In genomic region chr2:122663737-122664136, GRCh38 we compare ENCODE assay signal across 15 cellular contexts.
DNase-seq lines count a peak whose midpoint lies in the region; ATAC-seq, FAIRE-seq and TF ChIP-seq lines count a peak whose summit lies in the region.
"Had no signal": no experiment of that assay in that cellular context is flagged by ENCODE, and none has a peak within 500 bp of the region (broad histone marks: within the 10 kb centered on the region; RNA-seq: fewer than 3 reads in every experiment).

No MANE protein-coding gene starts in this region.

- H3K9me3 ChIP-seq in H1 (ENCODE audit: insufficient read depth in 2 of 2, low read depth in 1 of 2, low read length in 1 of 2) (no peaks in the 10 kb centered on the region), MG63 (no peaks in the 10 kb centered on the region)
- H3K9me3 ChIP-seq in naive thymus-derived CD4-positive, alpha-beta T cell (ENCODE audit: control insufficient read depth in 2 of 3, low read length in 3 of 3), result no peaks in the 10 kb centered on the region
- H3K9me3 ChIP-seq: HAP-1 had no signal

- H3K9me3 Mint-ChIP-seq in GM23338, result no peaks in the 10 kb centered on the region
- peaks cover 0 to 7% (median 0%) of the 10 kb centered on the region in 11 donors for H3K9me3 Mint-ChIP-seq in naive thymus-derived CD4-positive, alpha-beta T cell

- H3K4me3 ChIP-seq in GM23338, result no peak overlapping the region
- H3K4me3 ChIP-seq in H1 (ENCODE audit: extremely low read depth in 1 of 4, insufficient read depth in 2 of 4, low read depth in 3 of 4, low read length in 4 of 4), result no peak overlapping the region
- H3K4me3 ChIP-seq in MG63, result no peak overlapping the region
- no peak overlapping the region for H3K4me3 ChIP-seq in naive thymus-derived CD4-positive, alpha-beta T cell (ENCODE audit: low read length)
- H3K4me3 ChIP-seq: GM23248, HAP-1 had no signal

- H2BK15ac ChIP-seq in H1 (ENCODE audit: low read length), result no peak overlapping the region

- no peak overlapping the region for H4K8ac ChIP-seq in H1 (ENCODE audit: extremely low read depth, insufficient read depth, low read length)

- H3K56ac ChIP-seq in H1 (replicated peaks; ENCODE audit: insufficient read length, low read depth, low read length), result no peak overlapping the region

- H2AFZ ChIP-seq in GM23338 (peak overlapping the region; percentile 15; the same call in 1 of the 2 replicates), H1 (ENCODE audit: low read length) (no peak overlapping the region)
- H2AFZ ChIP-seq: GM23248 had no signal

- TF ChIP-seq EP300 in H1 (IDR thresholded peaks at IDR 0.05; ENCODE audit: borderline replicate concordance in 1 of 2, low read depth in 2 of 2, low read length in 2 of 2), result no peak

- no peak overlapping the region for H3K14ac ChIP-seq in H1 (ENCODE audit: insufficient read length)

- H3F3A ChIP-seq in GM23338 (replicated peaks; ENCODE audit: low read depth), result peaks cover 13% of the 10 kb centered on the region; the same call in 1 of the 2 replicates

- peaks cover 3% of the 10 kb centered on the region; the same call in 1 of the 2 replicates for H3K23me2 ChIP-seq in H1 (ENCODE audit: low read depth, low read length)

- no peaks in the 10 kb centered on the region for H3K36me3 Mint-ChIP-seq in GM23338 (ENCODE audit: low read depth)
- no peaks in the 10 kb centered on the region for H3K36me3 Mint-ChIP-seq in naive thymus-derived CD4-positive, alpha-beta T cell

- peaks cover 9% of the 10 kb centered on the region for H3K27me3 Mint-ChIP-seq in GM23338 (ENCODE audit: insufficient read depth, low read depth, poor library complexity)
- peaks cover 0 to 10% (median 5%) of the 10 kb centered on the region in 5 donors for H3K27me3 Mint-ChIP-seq in naive thymus-derived CD4-positive, alpha-beta T cell
- H3K27me3 Mint-ChIP-seq: B cell; CD4-positive, alpha-beta T cell had no signal

- no peaks in the 10 kb centered on the region for H3K79me2 ChIP-seq in GM23338 (replicated peaks; ENCODE audit: insufficient read depth)
- H3K79me2 ChIP-seq in H1 (ENCODE audit: control insufficient read depth in 1 of 2, insufficient read depth in 2 of 2, low read length in 2 of 2), result no peaks in the 10 kb centered on the region

- no peak overlapping the region for H4K5ac ChIP-seq in H1 (ENCODE audit: insufficient read length, low read depth, low read length)

- no peak overlapping the region for H2BK5ac ChIP-seq in H1 (ENCODE audit: low read depth, low read length)

- no peaks in the 10 kb centered on the region for H3K36me3 ChIP-seq in GM23338 (ENCODE audit: insufficient read depth)
- H3K36me3 ChIP-seq in H1 (ENCODE audit: control insufficient read depth in 2 of 4, insufficient read depth in 4 of 4, low read length in 3 of 4), result no peaks in the 10 kb centered on the region
- H3K36me3 ChIP-seq in MG63, result no peaks in the 10 kb centered on the region
- no peaks in the 10 kb centered on the region for H3K36me3 ChIP-seq in naive thymus-derived CD4-positive, alpha-beta T cell (ENCODE audit: control insufficient read depth in 2 of 3, insufficient read depth in 3 of 3, low read length in 3 of 3)
- H3K36me3 ChIP-seq: HAP-1 had no signal

- H3K4me3 Mint-ChIP-seq in GM23338, result no peak overlapping the region
- H3K4me3 Mint-ChIP-seq in naive thymus-derived CD4-positive, alpha-beta T cell, result no peak overlapping the region
- H3K4me3 Mint-ChIP-seq: B cell; CD4-positive, alpha-beta T cell had no signal

- no peaks in the 10 kb centered on the region for H3K79me1 ChIP-seq in H1 (ENCODE audit: low read depth, low read length)

- no peak overlapping the region for H3K9ac ChIP-seq in H1 (replicated peaks in 1 of 4; ENCODE audit: extremely low read depth in 1 of 4, low read depth in 3 of 4, low read length in 3 of 4)
- H3K9ac ChIP-seq: GM23248 had no signal

- H2BK20ac ChIP-seq in H1 (ENCODE audit: low read length), result peak overlapping the region; percentile 73; the same call in 1 of the 2 replicates

- WGBS in H1 (ENCODE audit: extremely low coverage in 1 of 2, insufficient coverage in 1 of 2, insufficient read length in 1 of 2, insufficient replicate concordance in 2 of 2, low coverage in 1 of 2, low lambda C conversion rate in 2 of 2, missing lambda C conversion rate in 1 of 2), 2 experiments, result 97% methylated on average over 4 of the region's 4 CpGs; no CpG with 5 or more reads in 1 of the 2 experiments

- H3K4me2 ChIP-seq in GM23338 (no peak overlapping the region), H1 (ENCODE audit: insufficient read depth in 1 of 2, low read depth in 2 of 2, low read length in 2 of 2) (no peak overlapping the region)

- H3K23ac ChIP-seq in H1 (ENCODE audit: insufficient read length), result no peak overlapping the region

- FAIRE-seq in H1 (lab: Jason Lieb, UNC), result no peak
- FAIRE-seq: A204.1, GM12891 had no signal

- no peaks in the 10 kb centered on the region for H3K9me2 ChIP-seq in GM23338 (ENCODE audit: insufficient read depth)

- H2AK5ac ChIP-seq in H1 (ENCODE audit: low read depth, low read length), result no peak overlapping the region

- TF ChIP-seq RAD21 in H1 (IDR thresholded peaks at IDR 0.05 in 1 of 2, conservative IDR thresholded peaks at IDR 0.05 in 1 of 2; ENCODE audit: low read depth in 2 of 2, low read length in 2 of 2), result no peak

- peaks cover 54% of the 10 kb centered on the region for H3K4me1 Mint-ChIP-seq in GM23338
- H3K4me1 Mint-ChIP-seq in naive thymus-derived CD4-positive, alpha-beta T cell, result peaks cover 0 to 3% (median 0%) of the 10 kb centered on the region in 7 donors
- H3K4me1 Mint-ChIP-seq: B cell had no signal

- H3K27ac ChIP-seq in GM23338 (ENCODE audit: low read depth) (no peak overlapping the region), H1 (ENCODE audit: low read depth, low read length) (no peak overlapping the region)
- no peak overlapping the region for H3K27ac ChIP-seq in naive thymus-derived CD4-positive, alpha-beta T cell (ENCODE audit: low read depth, low read length)
- H3K27ac ChIP-seq: GM23248, HL-60 had no signal

- POLR2A ChIA-PET in H1 (lab: Charles Lee; ENCODE audit: partially characterized antibody), result interaction anchor here (1.1 to 1.5 kb wide), 2 partner anchors 11 to 357 kb away, joined by 3 read pairs; no protein-coding TSS in a partner anchor
- POLR2A ChIA-PET in naive thymus-derived CD4-positive, alpha-beta T cell (lab: Charles Lee), result no interaction called here

- peak overlapping the region; percentile 18 for H2BK12ac ChIP-seq in H1 (ENCODE audit: low read depth, low read length)

- CTCF ChIA-PET in H1 (lab: Charles Lee; ENCODE audit: partially characterized antibody), result interaction anchor here (1.1 to 1.2 kb wide), 2 partner anchors 12 to 28 kb away, joined by 4 to 5 read pairs; no protein-coding TSS in a partner anchor
- CTCF ChIA-PET in naive thymus-derived CD4-positive, alpha-beta T cell (lab: Charles Lee), result no interaction called here

- intact Hi-C loops in Right ventricle myocardium inferior (cut with DNase I), result no loop called here
- intact Hi-C loops in naive thymus-derived CD4-positive, alpha-beta T cell (cut with micrococcal nuclease), result no loop called here

- H4K91ac ChIP-seq in H1 (replicated peaks; ENCODE audit: insufficient read length, low read length), result peak overlapping the region; percentile 8

- ATAC-seq in GM23338 (no peak), Right ventricle myocardium inferior (no peak)
- no peak for ATAC-seq in naive thymus-derived CD4-positive, alpha-beta T cell

- H3K27me3 ChIP-seq in GM23338 (ENCODE audit: insufficient read depth) (0 out of 2 replicates have a peak, but pooled peaks cover 7% of the 10 kb centered on the region), H1 (replicated peaks in 1 of 4; ENCODE audit: control insufficient read depth in 3 of 4, extremely low read depth in 1 of 4, insufficient read depth in 3 of 4, low read length in 3 of 4) (no peaks in the 10 kb centered on the region), MG63 (no peaks in the 10 kb centered on the region)
- no peaks in the 10 kb centered on the region for H3K27me3 ChIP-seq in naive thymus-derived CD4-positive, alpha-beta T cell (ENCODE audit: control insufficient read depth in 2 of 2, insufficient read depth in 2 of 2, low read length in 2 of 2)

- no peak overlapping the region for H2BK120ac ChIP-seq in H1 (replicated peaks; ENCODE audit: low read depth, low read length)

- DNase-seq in GM23338 (ENCODE audit: low spot score), result no peak
- peak; percentile 72 for DNase-seq in NCI-H1694 treated with DMSO at 0.1 percent for 48 hours (lab: John Stamatoyannopoulos, UW)
- DNase-seq in H1 (ENCODE audit: low read depth in 1 of 2, low spot score in 2 of 2), result no peak
- peak; percentile 12 for DNase-seq in retina
- no peak for DNase-seq in MG63
- DNase-seq in Right ventricle myocardium inferior (ENCODE audit: missing footprints), result no peak
- DNase-seq in naive thymus-derived CD4-positive, alpha-beta T cell, result no peak
- DNase-seq: CD4-positive, alpha-beta T cell; DMS79; GM23248 had no signal

- no peak overlapping the region for H3K4ac ChIP-seq in H1 (replicated peaks; ENCODE audit: insufficient read length, low read depth, low read length)

- H3K4me1 ChIP-seq in GM23338 (ENCODE audit: insufficient read depth) (peaks cover 42% of the 10 kb centered on the region), H1 (replicated peaks in 1 of 4; ENCODE audit: control insufficient read depth in 3 of 4, insufficient read depth in 4 of 4, low read length in 3 of 4) (peaks cover 3 to 33% (median 11%) of the 10 kb centered on the region in 4 experiments; a peak in 6 of 7 replicates)
- no peaks in the 10 kb centered on the region for H3K4me1 ChIP-seq in naive thymus-derived CD4-positive, alpha-beta T cell (ENCODE audit: control insufficient read depth in 2 of 2, insufficient read depth in 2 of 2, low read length in 2 of 2)
- H3K4me1 ChIP-seq: HAP-1 had no signal

- H4K20me1 ChIP-seq in GM23338 (replicated peaks; ENCODE audit: insufficient read depth) (no peaks in the 10 kb centered on the region), H1 (replicated peaks in 1 of 2; ENCODE audit: control insufficient read depth in 1 of 2, insufficient read depth in 2 of 2, low read length in 2 of 2) (no peaks in the 10 kb centered on the region)

- no peak overlapping the region for H3K27ac Mint-ChIP-seq in GM23338
- H3K27ac Mint-ChIP-seq in naive thymus-derived CD4-positive, alpha-beta T cell, result no peak overlapping the region
- H3K27ac Mint-ChIP-seq: B cell; CD4-positive, alpha-beta T cell had no signal

- no peak for TF ChIP-seq POLR2A in H1 (IDR thresholded peaks at IDR 0.05; ENCODE audit: control extremely low read depth in 1 of 2, low read depth in 2 of 2, low read length in 2 of 2)

- no peak for TF ChIP-seq CTCF in GM23338 (conservative IDR thresholded peaks at IDR 0.05; ENCODE audit: low read depth in 2 of 2)
- TF ChIP-seq CTCF in H1 (IDR thresholded peaks at IDR 0.05; ENCODE audit: control extremely low read depth in 1 of 3, insufficient read depth in 1 of 3, low read depth in 1 of 3, low read length in 3 of 3), result no peak

- no peak overlapping the region; the same call in 1 of the 2 replicates for H3K18ac ChIP-seq in H1 (ENCODE audit: extremely low read depth, low read length)

TF ChIP-seq in H1, 55 proteins besides CTCF, POLR2A, EP300 and RAD21 (continues in another document):
- TF ChIP-seq GTF2F1 (IDR thresholded peaks at IDR 0.05; ENCODE audit: borderline replicate concordance, low read depth, low read length), result no peak
- TF ChIP-seq KDM5A (IDR thresholded peaks at IDR 0.05; ENCODE audit: low read length), result no peak
- TF ChIP-seq SIRT6 (IDR thresholded peaks at IDR 0.05; ENCODE audit: low read length), result no peak
- no peak for TF ChIP-seq SP2 (IDR thresholded peaks at IDR 0.05; ENCODE audit: low read length)
- TF ChIP-seq CHD1 (IDR thresholded peaks at IDR 0.05; ENCODE audit: low read depth, low read length), result no peak

Comparison
In these comparisons a context has a peak if more than half of its experiments do, and no peak if none do; other contexts are left out.
1. DNase-seq: peak in NCI-H1694 treated with DMSO at 0.1 percent for 48 hours (single experiment) and retina (single experiment); none in GM23338 (single experiment), H1 (0 of 2), MG63 (single experiment), Right ventricle myocardium inferior (single experiment) and naive thymus-derived CD4-positive, alpha-beta T cell (0 of 9).